20 cellular contexts compared by ENCODE assay signal in genomic region chr2:235979753-235980459, GRCh38.
DNase-seq lines count a peak whose midpoint lies in the region; ATAC-seq and TF ChIP-seq lines count a peak whose summit lies in the region.
"Had no signal": no experiment of that assay in that cellular context is flagged by ENCODE, and none has a peak within 500 bp of the region (broad histone marks: within the 10 kb centered on the region; RNA-seq: fewer than 3 reads in every experiment).

No MANE protein-coding gene starts in this region.

- intact Hi-C loops in thyroid gland (cut with DNase I), result no loop called here

- no peak overlapping the region for H3K4me3 ChIP-seq in thyroid gland (replicated peaks in 1 of 3)
- H3K4me3 ChIP-seq: A549; BLaER1 treated with 17β-estradiol and CSF1 and Interleukin-3, amounts not matched to agents 10 nM and 100 nM had no signal

- H3K9me3 ChIP-seq in thyroid gland, result no peaks in the 10 kb centered on the region
- H3K9me3 ChIP-seq: A549 had no signal

- H3K27me3 ChIP-seq in thyroid gland, result no peaks in the 10 kb centered on the region
- H3K27me3 ChIP-seq: BLaER1 treated with 17β-estradiol and CSF1 and Interleukin-3, amounts not matched to agents 10 nM and 100 nM; foreskin keratinocyte had no signal

- no peaks in the 10 kb centered on the region for H3K36me3 ChIP-seq in thyroid gland

- H3K4me1 ChIP-seq in thyroid gland, result peaks cover 0 to 4% of the 10 kb centered on the region in 2 donors
- H3K4me1 ChIP-seq: A549, foreskin keratinocyte had no signal

- no peak for TF ChIP-seq POLR2A in thyroid gland (IDR thresholded peaks at IDR 0.05)

- no peak for ATAC-seq in GM18520 (IDR thresholded peaks at IDR 0.05; ENCODE audit: unreplicated experiment)
- ATAC-seq: A549; activated CD4-positive, alpha-beta T cell treated with anti-CD3 and anti-CD28 coated beads for 36 hours; activated T-cell treated with anti-CD3 and anti-CD28 coated beads, Interleukin-2, amount 50 U/mL, for 72 hours; foreskin keratinocyte had no signal

- 63 to 64% methylated on average over 15 of the region's 15 CpGs for WGBS in thyroid gland, 2 donors

- TF ChIP-seq CTCF in thyroid gland (IDR thresholded peaks at IDR 0.05), result no peak

- H3K27ac ChIP-seq in thyroid gland, result no peak overlapping the region
- H3K27ac ChIP-seq: A549; BLaER1 treated with 17β-estradiol and CSF1 and Interleukin-3, amounts not matched to agents 10 nM and 100 nM; foreskin keratinocyte had no signal

- DNase-seq in SHP77 (lab: John Stamatoyannopoulos, UW), result peak; percentile 40 to 56
- no peak for DNase-seq in SHP77 treated with DMSO at 0.1 percent for 48 hours (lab: John Stamatoyannopoulos, UW)
- peak; percentile 22 for DNase-seq in NCI-H187 treated with DMSO at 0.1 percent for 48 hours (lab: John Stamatoyannopoulos, UW)
- DNase-seq in NCI-H748 treated with DMSO at 0.1 percent for 48 hours (lab: John Stamatoyannopoulos, UW), result peak; percentile 92
- DNase-seq in thyroid gland, result peak; percentile 58 to 60
- no peak for DNase-seq in HPDE6-E6E7 (ENCODE audit: extremely low spot score)
- DNase-seq in AG08396 (ENCODE audit: low spot score), result no peak
- DNase-seq: activated CD4-positive, alpha-beta T cell treated with anti-CD3 and anti-CD28 coated beads for 36 hours; activated T-cell treated with anti-CD3 and anti-CD28 coated beads, Interleukin-2, amount 50 U/mL, for 72 hours; aorta; foreskin keratinocyte; GF-D8; naive B cell; NCI-H226; RPMI8226; stimulated activated CD4-positive, alpha-beta T cell treated with anti-CD3 and anti-CD28 coated beads, Interleukin-12 subunit alpha, Interleukin-12 subunit beta, amount 100 ng/mL, for 4 hours; SW 1271 had no signal

Comparison
In these comparisons a context has a peak if more than half of its experiments do, and no peak if none do; other contexts are left out.
1. DNase-seq: peak in SHP77 (2 of 2), NCI-H187 treated with DMSO at 0.1 percent for 48 hours (single experiment), NCI-H748 treated with DMSO at 0.1 percent for 48 hours (single experiment) and thyroid gland (2 of 2); none in SHP77 treated with DMSO at 0.1 percent for 48 hours (single experiment), HPDE6-E6E7 (single experiment) and AG08396 (single experiment).